Comparison of ENCODE assay signal across 1 cellular context in the genomic region with DNA sequence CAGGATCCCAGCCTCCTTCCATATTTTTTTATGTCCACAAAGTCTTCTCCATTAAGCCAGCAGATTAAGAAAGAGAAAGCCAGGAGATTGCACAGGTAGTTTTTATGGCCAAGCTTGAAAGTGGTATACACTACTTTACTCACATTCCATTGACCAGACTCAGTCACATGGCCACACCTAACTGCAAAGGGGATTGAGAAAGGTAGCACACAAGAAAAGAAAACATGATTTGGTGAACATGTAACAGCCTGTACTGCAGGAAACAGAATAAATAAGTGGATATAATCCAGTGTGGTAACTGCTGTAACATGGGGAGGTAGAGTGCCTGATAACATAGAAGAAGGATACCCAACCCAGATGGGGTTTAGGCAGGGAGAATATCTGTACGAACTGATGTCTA.
TF ChIP-seq lines count a peak whose summit lies in the region.

No MANE protein-coding gene starts in this region.

TF ChIP-seq in GM23338, 12 proteins besides CTCF, POLR2A, EP300 and RAD21 (continued from another document):
- TF ChIP-seq, protein P1, sequence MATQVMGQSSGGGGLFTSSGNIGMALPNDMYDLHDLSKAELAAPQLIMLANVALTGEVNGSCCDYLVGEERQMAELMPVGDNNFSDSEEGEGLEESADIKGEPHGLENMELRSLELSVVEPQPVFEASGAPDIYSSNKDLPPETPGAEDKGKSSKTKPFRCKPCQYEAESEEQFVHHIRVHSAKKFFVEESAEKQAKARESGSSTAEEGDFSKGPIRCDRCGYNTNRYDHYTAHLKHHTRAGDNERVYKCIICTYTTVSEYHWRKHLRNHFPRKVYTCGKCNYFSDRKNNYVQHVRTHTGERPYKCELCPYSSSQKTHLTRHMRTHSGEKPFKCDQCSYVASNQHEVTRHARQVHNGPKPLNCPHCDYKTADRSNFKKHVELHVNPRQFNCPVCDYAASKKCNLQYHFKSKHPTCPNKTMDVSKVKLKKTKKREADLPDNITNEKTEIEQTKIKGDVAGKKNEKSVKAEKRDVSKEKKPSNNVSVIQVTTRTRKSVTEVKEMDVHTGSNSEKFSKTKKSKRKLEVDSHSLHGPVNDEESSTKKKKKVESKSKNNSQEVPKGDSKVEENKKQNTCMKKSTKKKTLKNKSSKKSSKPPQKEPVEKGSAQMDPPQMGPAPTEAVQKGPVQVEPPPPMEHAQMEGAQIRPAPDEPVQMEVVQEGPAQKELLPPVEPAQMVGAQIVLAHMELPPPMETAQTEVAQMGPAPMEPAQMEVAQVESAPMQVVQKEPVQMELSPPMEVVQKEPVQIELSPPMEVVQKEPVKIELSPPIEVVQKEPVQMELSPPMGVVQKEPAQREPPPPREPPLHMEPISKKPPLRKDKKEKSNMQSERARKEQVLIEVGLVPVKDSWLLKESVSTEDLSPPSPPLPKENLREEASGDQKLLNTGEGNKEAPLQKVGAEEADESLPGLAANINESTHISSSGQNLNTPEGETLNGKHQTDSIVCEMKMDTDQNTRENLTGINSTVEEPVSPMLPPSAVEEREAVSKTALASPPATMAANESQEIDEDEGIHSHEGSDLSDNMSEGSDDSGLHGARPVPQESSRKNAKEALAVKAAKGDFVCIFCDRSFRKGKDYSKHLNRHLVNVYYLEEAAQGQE (IDR thresholded peaks at IDR 0.05; ENCODE audit: unreplicated experiment): no peak
- TF ChIP-seq CREB1 (CRISPR knock-in tag; IDR thresholded peaks at IDR 0.05; ENCODE audit: low read depth) (no peak), NANOG (IDR thresholded peaks at IDR 0.05; ENCODE audit: borderline replicate concordance) (no peak), POLR2AphosphoS5 (IDR thresholded peaks at IDR 0.05; ENCODE audit: low read depth) (no peak), EZH2phosphoT487 (IDR thresholded peaks at IDR 0.05; ENCODE audit: unreplicated experiment) (no peak)
- TF ChIP-seq, protein P2, sequence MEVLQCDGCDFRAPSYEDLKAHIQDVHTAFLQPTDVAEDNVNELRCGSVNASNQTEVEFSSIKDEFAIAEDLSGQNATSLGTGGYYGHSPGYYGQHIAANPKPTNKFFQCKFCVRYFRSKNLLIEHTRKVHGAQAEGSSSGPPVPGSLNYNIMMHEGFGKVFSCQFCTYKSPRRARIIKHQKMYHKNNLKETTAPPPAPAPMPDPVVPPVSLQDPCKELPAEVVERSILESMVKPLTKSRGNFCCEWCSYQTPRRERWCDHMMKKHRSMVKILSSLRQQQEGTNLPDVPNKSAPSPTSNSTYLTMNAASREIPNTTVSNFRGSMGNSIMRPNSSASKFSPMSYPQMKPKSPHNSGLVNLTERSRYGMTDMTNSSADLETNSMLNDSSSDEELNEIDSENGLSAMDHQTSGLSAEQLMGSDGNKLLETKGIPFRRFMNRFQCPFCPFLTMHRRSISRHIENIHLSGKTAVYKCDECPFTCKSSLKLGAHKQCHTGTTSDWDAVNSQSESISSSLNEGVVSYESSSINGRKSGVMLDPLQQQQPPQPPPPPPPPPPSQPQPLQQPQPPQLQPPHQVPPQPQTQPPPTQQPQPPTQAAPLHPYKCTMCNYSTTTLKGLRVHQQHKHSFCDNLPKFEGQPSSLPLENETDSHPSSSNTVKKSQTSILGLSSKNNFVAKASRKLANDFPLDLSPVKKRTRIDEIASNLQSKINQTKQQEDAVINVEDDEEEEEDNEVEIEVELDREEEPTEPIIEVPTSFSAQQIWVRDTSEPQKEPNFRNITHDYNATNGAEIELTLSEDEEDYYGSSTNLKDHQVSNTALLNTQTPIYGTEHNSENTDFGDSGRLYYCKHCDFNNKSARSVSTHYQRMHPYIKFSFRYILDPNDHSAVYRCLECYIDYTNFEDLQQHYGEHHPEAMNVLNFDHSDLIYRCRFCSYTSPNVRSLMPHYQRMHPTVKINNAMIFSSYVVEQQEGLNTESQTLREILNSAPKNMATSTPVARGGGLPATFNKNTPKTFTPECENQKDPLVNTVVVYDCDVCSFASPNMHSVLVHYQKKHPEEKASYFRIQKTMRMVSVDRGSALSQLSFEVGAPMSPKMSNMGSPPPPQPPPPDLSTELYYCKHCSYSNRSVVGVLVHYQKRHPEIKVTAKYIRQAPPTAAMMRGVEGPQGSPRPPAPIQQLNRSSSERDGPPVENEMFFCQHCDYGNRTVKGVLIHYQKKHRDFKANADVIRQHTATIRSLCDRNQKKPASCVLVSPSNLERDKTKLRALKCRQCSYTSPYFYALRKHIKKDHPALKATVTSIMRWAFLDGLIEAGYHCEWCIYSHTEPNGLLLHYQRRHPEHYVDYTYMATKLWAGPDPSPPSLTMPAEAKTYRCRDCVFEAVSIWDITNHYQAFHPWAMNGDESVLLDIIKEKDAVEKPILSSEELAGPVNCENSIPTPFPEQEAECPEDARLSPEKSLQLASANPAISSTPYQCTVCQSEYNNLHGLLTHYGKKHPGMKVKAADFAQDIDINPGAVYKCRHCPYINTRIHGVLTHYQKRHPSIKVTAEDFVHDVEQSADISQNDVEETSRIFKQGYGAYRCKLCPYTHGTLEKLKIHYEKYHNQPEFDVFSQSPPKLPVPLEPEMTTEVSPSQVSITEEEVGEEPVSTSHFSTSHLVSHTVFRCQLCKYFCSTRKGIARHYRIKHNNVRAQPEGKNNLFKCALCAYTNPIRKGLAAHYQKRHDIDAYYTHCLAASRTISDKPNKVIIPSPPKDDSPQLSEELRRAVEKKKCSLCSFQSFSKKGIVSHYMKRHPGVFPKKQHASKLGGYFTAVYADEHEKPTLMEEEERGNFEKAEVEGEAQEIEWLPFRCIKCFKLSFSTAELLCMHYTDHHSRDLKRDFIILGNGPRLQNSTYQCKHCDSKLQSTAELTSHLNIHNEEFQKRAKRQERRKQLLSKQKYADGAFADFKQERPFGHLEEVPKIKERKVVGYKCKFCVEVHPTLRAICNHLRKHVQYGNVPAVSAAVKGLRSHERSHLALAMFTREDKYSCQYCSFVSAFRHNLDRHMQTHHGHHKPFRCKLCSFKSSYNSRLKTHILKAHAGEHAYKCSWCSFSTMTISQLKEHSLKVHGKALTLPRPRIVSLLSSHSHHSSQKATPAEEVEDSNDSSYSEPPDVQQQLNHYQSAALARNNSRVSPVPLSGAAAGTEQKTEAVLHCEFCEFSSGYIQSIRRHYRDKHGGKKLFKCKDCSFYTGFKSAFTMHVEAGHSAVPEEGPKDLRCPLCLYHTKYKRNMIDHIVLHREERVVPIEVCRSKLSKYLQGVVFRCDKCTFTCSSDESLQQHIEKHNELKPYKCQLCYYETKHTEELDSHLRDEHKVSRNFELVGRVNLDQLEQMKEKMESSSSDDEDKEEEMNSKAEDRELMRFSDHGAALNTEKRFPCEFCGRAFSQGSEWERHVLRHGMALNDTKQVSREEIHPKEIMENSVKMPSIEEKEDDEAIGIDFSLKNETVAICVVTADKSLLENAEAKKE (CRISPR knock-in tag; IDR thresholded peaks at IDR 0.05): no peak
